1 cellular context compared by ENCODE assay signal in the genomic region with DNA sequence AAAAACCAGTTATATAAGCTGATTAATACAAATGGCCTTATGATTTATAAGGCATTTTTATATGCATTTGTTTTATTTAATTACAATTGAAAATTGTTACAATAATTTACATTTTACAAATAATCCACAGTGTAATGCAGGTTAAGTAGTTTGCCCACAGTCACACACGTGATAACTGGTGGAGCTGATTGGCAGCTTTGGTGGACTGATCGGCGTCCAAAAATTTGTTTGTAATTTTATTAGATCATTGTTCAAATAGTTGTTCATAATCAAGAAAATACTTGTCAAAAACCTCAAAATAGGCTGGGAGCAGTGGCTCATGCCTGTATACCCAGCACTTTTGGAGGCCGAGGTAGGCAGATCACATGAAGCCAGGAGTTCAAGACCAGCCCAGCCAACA.
TF ChIP-seq lines count a peak whose summit lies in the region.

No MANE protein-coding gene starts in this region.

TF ChIP-seq in GM23338, 12 proteins besides CTCF, POLR2A, EP300 and RAD21 (continued from another document):
- TF ChIP-seq, protein P1, sequence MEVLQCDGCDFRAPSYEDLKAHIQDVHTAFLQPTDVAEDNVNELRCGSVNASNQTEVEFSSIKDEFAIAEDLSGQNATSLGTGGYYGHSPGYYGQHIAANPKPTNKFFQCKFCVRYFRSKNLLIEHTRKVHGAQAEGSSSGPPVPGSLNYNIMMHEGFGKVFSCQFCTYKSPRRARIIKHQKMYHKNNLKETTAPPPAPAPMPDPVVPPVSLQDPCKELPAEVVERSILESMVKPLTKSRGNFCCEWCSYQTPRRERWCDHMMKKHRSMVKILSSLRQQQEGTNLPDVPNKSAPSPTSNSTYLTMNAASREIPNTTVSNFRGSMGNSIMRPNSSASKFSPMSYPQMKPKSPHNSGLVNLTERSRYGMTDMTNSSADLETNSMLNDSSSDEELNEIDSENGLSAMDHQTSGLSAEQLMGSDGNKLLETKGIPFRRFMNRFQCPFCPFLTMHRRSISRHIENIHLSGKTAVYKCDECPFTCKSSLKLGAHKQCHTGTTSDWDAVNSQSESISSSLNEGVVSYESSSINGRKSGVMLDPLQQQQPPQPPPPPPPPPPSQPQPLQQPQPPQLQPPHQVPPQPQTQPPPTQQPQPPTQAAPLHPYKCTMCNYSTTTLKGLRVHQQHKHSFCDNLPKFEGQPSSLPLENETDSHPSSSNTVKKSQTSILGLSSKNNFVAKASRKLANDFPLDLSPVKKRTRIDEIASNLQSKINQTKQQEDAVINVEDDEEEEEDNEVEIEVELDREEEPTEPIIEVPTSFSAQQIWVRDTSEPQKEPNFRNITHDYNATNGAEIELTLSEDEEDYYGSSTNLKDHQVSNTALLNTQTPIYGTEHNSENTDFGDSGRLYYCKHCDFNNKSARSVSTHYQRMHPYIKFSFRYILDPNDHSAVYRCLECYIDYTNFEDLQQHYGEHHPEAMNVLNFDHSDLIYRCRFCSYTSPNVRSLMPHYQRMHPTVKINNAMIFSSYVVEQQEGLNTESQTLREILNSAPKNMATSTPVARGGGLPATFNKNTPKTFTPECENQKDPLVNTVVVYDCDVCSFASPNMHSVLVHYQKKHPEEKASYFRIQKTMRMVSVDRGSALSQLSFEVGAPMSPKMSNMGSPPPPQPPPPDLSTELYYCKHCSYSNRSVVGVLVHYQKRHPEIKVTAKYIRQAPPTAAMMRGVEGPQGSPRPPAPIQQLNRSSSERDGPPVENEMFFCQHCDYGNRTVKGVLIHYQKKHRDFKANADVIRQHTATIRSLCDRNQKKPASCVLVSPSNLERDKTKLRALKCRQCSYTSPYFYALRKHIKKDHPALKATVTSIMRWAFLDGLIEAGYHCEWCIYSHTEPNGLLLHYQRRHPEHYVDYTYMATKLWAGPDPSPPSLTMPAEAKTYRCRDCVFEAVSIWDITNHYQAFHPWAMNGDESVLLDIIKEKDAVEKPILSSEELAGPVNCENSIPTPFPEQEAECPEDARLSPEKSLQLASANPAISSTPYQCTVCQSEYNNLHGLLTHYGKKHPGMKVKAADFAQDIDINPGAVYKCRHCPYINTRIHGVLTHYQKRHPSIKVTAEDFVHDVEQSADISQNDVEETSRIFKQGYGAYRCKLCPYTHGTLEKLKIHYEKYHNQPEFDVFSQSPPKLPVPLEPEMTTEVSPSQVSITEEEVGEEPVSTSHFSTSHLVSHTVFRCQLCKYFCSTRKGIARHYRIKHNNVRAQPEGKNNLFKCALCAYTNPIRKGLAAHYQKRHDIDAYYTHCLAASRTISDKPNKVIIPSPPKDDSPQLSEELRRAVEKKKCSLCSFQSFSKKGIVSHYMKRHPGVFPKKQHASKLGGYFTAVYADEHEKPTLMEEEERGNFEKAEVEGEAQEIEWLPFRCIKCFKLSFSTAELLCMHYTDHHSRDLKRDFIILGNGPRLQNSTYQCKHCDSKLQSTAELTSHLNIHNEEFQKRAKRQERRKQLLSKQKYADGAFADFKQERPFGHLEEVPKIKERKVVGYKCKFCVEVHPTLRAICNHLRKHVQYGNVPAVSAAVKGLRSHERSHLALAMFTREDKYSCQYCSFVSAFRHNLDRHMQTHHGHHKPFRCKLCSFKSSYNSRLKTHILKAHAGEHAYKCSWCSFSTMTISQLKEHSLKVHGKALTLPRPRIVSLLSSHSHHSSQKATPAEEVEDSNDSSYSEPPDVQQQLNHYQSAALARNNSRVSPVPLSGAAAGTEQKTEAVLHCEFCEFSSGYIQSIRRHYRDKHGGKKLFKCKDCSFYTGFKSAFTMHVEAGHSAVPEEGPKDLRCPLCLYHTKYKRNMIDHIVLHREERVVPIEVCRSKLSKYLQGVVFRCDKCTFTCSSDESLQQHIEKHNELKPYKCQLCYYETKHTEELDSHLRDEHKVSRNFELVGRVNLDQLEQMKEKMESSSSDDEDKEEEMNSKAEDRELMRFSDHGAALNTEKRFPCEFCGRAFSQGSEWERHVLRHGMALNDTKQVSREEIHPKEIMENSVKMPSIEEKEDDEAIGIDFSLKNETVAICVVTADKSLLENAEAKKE (CRISPR knock-in tag; IDR thresholded peaks at IDR 0.05), result no peak
